Comparison of ENCODE assay signal across 9 cellular contexts in genomic region chrX:107154787-107155620, GRCh38. TPM values are rescaled to one million over a fixed set of nuclear protein-coding genes. Genes with fewer than 3 reads are reported as not detected.
DNase-seq lines count a peak whose midpoint lies in the region; ATAC-seq and TF ChIP-seq lines count a peak whose summit lies in the region.
"Had no signal": no experiment of that assay in that cellular context is flagged by ENCODE, and none has a peak within 500 bp of the region (broad histone marks: within the 10 kb centered on the region; RNA-seq: fewer than 3 reads in every experiment).

No MANE protein-coding gene starts in this region.

- H3K27me3 ChIP-seq in neuronal stem cell (ENCODE audit: control insufficient read depth in 3 of 3, insufficient read depth in 3 of 3, low read depth in 1 of 3, low read length in 3 of 3), result no peaks in the 10 kb centered on the region
- no peaks in the 10 kb centered on the region for H3K27me3 ChIP-seq in prostate gland (replicated peaks; ENCODE audit: insufficient read depth)

- H3K4me1 ChIP-seq in neuronal stem cell (ENCODE audit: control insufficient read depth in 2 of 2, insufficient read depth in 1 of 2, low read depth in 1 of 2, low read length in 2 of 2) (peaks cover 0 to 1% of the 10 kb centered on the region in 2 donors), prostate gland (replicated peaks) (no peaks in the 10 kb centered on the region)

- no peak overlapping the region for H2AK5ac ChIP-seq in neuronal stem cell (ENCODE audit: low read depth, low read length)

- no CpG with 5 or more reads among the region's 6 CpGs for WGBS in neuronal stem cell (ENCODE audit: extremely low coverage in 2 of 2, insufficient read length in 2 of 2, insufficient replicate concordance in 1 of 2), 2 donors
- WGBS in prostate gland, result 79% methylated on average over 2 of the region's 6 CpGs

- CTCF ChIA-PET in activated CD8-positive, alpha-beta memory T cell treated with anti-CD3 and anti-CD28 coated beads, Interleukin-2, amount 10 ng/mL, durations not matched to agents 7 days and 5 days (lab: Charles Lee), result interaction anchor here (0.9 kb wide), 1 partner anchor 18 kb away, joined by 3 read pairs; no protein-coding TSS in a partner anchor

- peak overlapping the region; percentile 56 for H3K4me3 Mint-ChIP-seq in activated CD8-positive, alpha-beta memory T cell treated with anti-CD3 and anti-CD28 coated beads, Interleukin-2, amount 10 ng/mL, durations not matched to agents 7 days and 5 days
- H3K4me3 Mint-ChIP-seq in activated CD4-positive, alpha-beta T cell treated with anti-CD3 and anti-CD28 coated beads, Interleukin-2, amount 10 ng/mL, durations not matched to agents 24 days and 14 days, result peak overlapping the region; percentile 81
- peak overlapping the region; percentile 50 for H3K4me3 Mint-ChIP-seq in stimulated activated memory B cell treated with anti-CD40 and anti-IgM and Interleukin-4, amounts not matched to agents 10 μg/mL and 1 μg/mL and 100 μg/mL, for 72 hours

- no peak overlapping the region for H2AFZ ChIP-seq in neuronal stem cell (ENCODE audit: low read length)

- no peak for TF ChIP-seq CTCF in fibroblast of the aortic adventitia (IDR thresholded peaks at IDR 0.05; ENCODE audit: insufficient read depth, low read length)
- no peak for TF ChIP-seq CTCF in prostate gland (IDR thresholded peaks at IDR 0.05)

- H3K9me3 ChIP-seq in neuronal stem cell (replicated peaks in 1 of 2; ENCODE audit: control insufficient read depth in 2 of 2, insufficient read depth in 1 of 2, low read depth in 1 of 2, low read length in 2 of 2), result no peaks in the 10 kb centered on the region
- no peaks in the 10 kb centered on the region for H3K9me3 ChIP-seq in prostate gland

- no peaks in the 10 kb centered on the region for H3K27me3 Mint-ChIP-seq in activated CD8-positive, alpha-beta memory T cell treated with anti-CD3 and anti-CD28 coated beads, Interleukin-2, amount 10 ng/mL, durations not matched to agents 7 days and 5 days
- H3K27me3 Mint-ChIP-seq in activated CD4-positive, alpha-beta T cell treated with anti-CD3 and anti-CD28 coated beads, Interleukin-2, amount 10 ng/mL, durations not matched to agents 24 days and 14 days, result no peaks in the 10 kb centered on the region
- H3K27me3 Mint-ChIP-seq in stimulated activated memory B cell treated with anti-CD40 and anti-IgM and Interleukin-4, amounts not matched to agents 10 μg/mL and 1 μg/mL and 100 μg/mL, for 72 hours, result no peaks in the 10 kb centered on the region

- H3K23ac ChIP-seq in neuronal stem cell (ENCODE audit: low read depth, low read length, poor library complexity), result no peak overlapping the region

- H3K18ac ChIP-seq in neuronal stem cell (ENCODE audit: low read length), result no peak overlapping the region

- no peak overlapping the region for H4K91ac ChIP-seq in neuronal stem cell (ENCODE audit: low read depth, low read length, poor library complexity)

- H2BK120ac ChIP-seq in neuronal stem cell (ENCODE audit: low read depth, low read length), result no peak overlapping the region

- no peak overlapping the region for H2BK12ac ChIP-seq in neuronal stem cell (ENCODE audit: low read length)

- DNase-seq in activated CD8-positive, alpha-beta memory T cell treated with anti-CD3 and anti-CD28 coated beads, Interleukin-2, amount 10 ng/mL, durations not matched to agents 7 days and 5 days, result peak; percentile 38
- DNase-seq in activated CD8-positive, alpha-beta memory T cell treated with anti-CD3 and anti-CD28 coated beads for 24 hours, result no peak
- DNase-seq in activated CD4-positive, alpha-beta T cell treated with anti-CD3 and anti-CD28 coated beads, Interleukin-2, amount 10 ng/mL, durations not matched to agents 24 days and 14 days, result peak; percentile 65
- peak; percentile 2 for DNase-seq in fibroblast of the aortic adventitia (ENCODE audit: low read depth)
- no peak for DNase-seq in neuronal stem cell (ENCODE audit: low spot score)
- DNase-seq in prostate gland (ENCODE audit: low spot score), result no peak
- DNase-seq in NCI-H187 treated with DMSO at 0.1 percent for 48 hours (lab: John Stamatoyannopoulos, UW), result no peak

- H3K79me1 ChIP-seq in neuronal stem cell (ENCODE audit: low read depth, low read length), result no peaks in the 10 kb centered on the region

- no peak overlapping the region for H3K14ac ChIP-seq in neuronal stem cell (ENCODE audit: low read length)

- TF ChIP-seq POLR2A in prostate gland (IDR thresholded peaks at IDR 0.05), result no peak

- H2BK5ac ChIP-seq in neuronal stem cell (ENCODE audit: low read length), result no peak overlapping the region

- H3K4me1 Mint-ChIP-seq in activated CD8-positive, alpha-beta memory T cell treated with anti-CD3 and anti-CD28 coated beads, Interleukin-2, amount 10 ng/mL, durations not matched to agents 7 days and 5 days, result peaks cover 3% of the 10 kb centered on the region
- peaks cover 5% of the 10 kb centered on the region for H3K4me1 Mint-ChIP-seq in activated CD4-positive, alpha-beta T cell treated with anti-CD3 and anti-CD28 coated beads, Interleukin-2, amount 10 ng/mL, durations not matched to agents 24 days and 14 days
- no peaks in the 10 kb centered on the region for H3K4me1 Mint-ChIP-seq in stimulated activated memory B cell treated with anti-CD40 and anti-IgM and Interleukin-4, amounts not matched to agents 10 μg/mL and 1 μg/mL and 100 μg/mL, for 72 hours

- peaks cover 0 to 5% of the 10 kb centered on the region in 2 donors for H3K36me3 ChIP-seq in neuronal stem cell (replicated peaks in 1 of 2; ENCODE audit: control insufficient read depth in 2 of 2, insufficient read depth in 2 of 2, low read length in 2 of 2)
- H3K36me3 ChIP-seq in prostate gland, result no peaks in the 10 kb centered on the region

- no peak for ATAC-seq in activated CD8-positive, alpha-beta memory T cell treated with anti-CD3 and anti-CD28 coated beads, Interleukin-2, amount 10 ng/mL, durations not matched to agents 7 days and 5 days
- ATAC-seq in stimulated activated memory B cell treated with anti-CD40 and anti-IgM and Interleukin-4, amounts not matched to agents 10 μg/mL and 1 μg/mL and 100 μg/mL, for 72 hours, result no peak

- no peaks in the 10 kb centered on the region for H3K9me3 Mint-ChIP-seq in activated CD8-positive, alpha-beta memory T cell treated with anti-CD3 and anti-CD28 coated beads, Interleukin-2, amount 10 ng/mL, durations not matched to agents 7 days and 5 days (ENCODE audit: low read depth)
- H3K9me3 Mint-ChIP-seq in activated CD4-positive, alpha-beta T cell treated with anti-CD3 and anti-CD28 coated beads, Interleukin-2, amount 10 ng/mL, durations not matched to agents 24 days and 14 days, result no peaks in the 10 kb centered on the region
- no peaks in the 10 kb centered on the region for H3K9me3 Mint-ChIP-seq in stimulated activated memory B cell treated with anti-CD40 and anti-IgM and Interleukin-4, amounts not matched to agents 10 μg/mL and 1 μg/mL and 100 μg/mL, for 72 hours

- no peak overlapping the region for H3K4ac ChIP-seq in neuronal stem cell (ENCODE audit: low read length)

- no peak overlapping the region for H3K4me2 ChIP-seq in neuronal stem cell (ENCODE audit: insufficient read depth, low read length, poor library complexity, severe bottlenecking)

- intact Hi-C loops in activated CD4-positive, alpha-beta T cell treated with anti-CD3 and anti-CD28 coated beads, Interleukin-2, amount 10 ng/mL, durations not matched to agents 24 days and 14 days (cut with micrococcal nuclease), result loop anchor here (5.0 kb wide), 1 partner anchor 38 kb away; the partner anchor contains the start of gene RBM41
- intact Hi-C loops in prostate gland (cut with DNase I), result no loop called here

- H2BK15ac ChIP-seq in neuronal stem cell (ENCODE audit: low read length), result no peak overlapping the region

- H3K4me3 ChIP-seq in fibroblast of the aortic adventitia (ENCODE audit: low read depth, low read length) (no peak overlapping the region), neuronal stem cell (ENCODE audit: low read length in 2 of 2) (no peak overlapping the region), prostate gland (no peak overlapping the region)

- no peak overlapping the region for H3K27ac Mint-ChIP-seq in activated CD8-positive, alpha-beta memory T cell treated with anti-CD3 and anti-CD28 coated beads, Interleukin-2, amount 10 ng/mL, durations not matched to agents 7 days and 5 days
- peak overlapping the region; percentile 87 for H3K27ac Mint-ChIP-seq in activated CD4-positive, alpha-beta T cell treated with anti-CD3 and anti-CD28 coated beads, Interleukin-2, amount 10 ng/mL, durations not matched to agents 24 days and 14 days
- no peak overlapping the region for H3K27ac Mint-ChIP-seq in stimulated activated memory B cell treated with anti-CD40 and anti-IgM and Interleukin-4, amounts not matched to agents 10 μg/mL and 1 μg/mL and 100 μg/mL, for 72 hours

- H4K8ac ChIP-seq in neuronal stem cell (ENCODE audit: low read depth, low read length), result no peak overlapping the region

- H3K27ac ChIP-seq in neuronal stem cell (replicated peaks; ENCODE audit: low read length), result no peak overlapping the region
- H3K27ac ChIP-seq in prostate gland, result no peak overlapping the region
- H3K27ac ChIP-seq: C4-2B had no signal

- no peak overlapping the region for H3K9ac ChIP-seq in neuronal stem cell (ENCODE audit: low read depth, low read length, poor library complexity)

- H3K36me3 Mint-ChIP-seq in activated CD8-positive, alpha-beta memory T cell treated with anti-CD3 and anti-CD28 coated beads, Interleukin-2, amount 10 ng/mL, durations not matched to agents 7 days and 5 days, result no peaks in the 10 kb centered on the region
- H3K36me3 Mint-ChIP-seq in activated CD4-positive, alpha-beta T cell treated with anti-CD3 and anti-CD28 coated beads, Interleukin-2, amount 10 ng/mL, durations not matched to agents 24 days and 14 days (ENCODE audit: low read depth), result no peaks in the 10 kb centered on the region
- H3K36me3 Mint-ChIP-seq in stimulated activated memory B cell treated with anti-CD40 and anti-IgM and Interleukin-4, amounts not matched to agents 10 μg/mL and 1 μg/mL and 100 μg/mL, for 72 hours, result no peaks in the 10 kb centered on the region

RNA-seq across cellular contexts. Expression of gene RBM41, which starts 36.4 kb away (rescaled TPM):
- 10 to 100 TPM; 15.3 to 15.8 TPM for total RNA-seq in activated CD8-positive, alpha-beta memory T cell treated with anti-CD3 and anti-CD28 coated beads, Interleukin-2, amount 10 ng/mL, durations not matched to agents 7 days and 5 days
- 15.7 and 16.2 TPM in 2 replicates for total RNA-seq in activated CD4-positive, alpha-beta T cell treated with anti-CD3 and anti-CD28 coated beads, Interleukin-2, amount 10 ng/mL, durations not matched to agents 24 days and 14 days
- 17.4 and 17.7 TPM in 2 replicates for total RNA-seq in fibroblast of the aortic adventitia (ENCODE audit: low replicate concordance)
- 13.7 TPM for polyA plus RNA-seq in neuronal stem cell (2013, experiment 1 of 2)
- polyA plus RNA-seq in neuronal stem cell (2013, experiment 2 of 2), result 14.0 TPM
- 10 to 100 TPM; 11.4 to 18.8 TPM for total RNA-seq in prostate gland

RNA-seq across cellular contexts. Expression of gene NUP62CL, which starts 51.2 kb away (rescaled TPM):
- total RNA-seq in activated CD8-positive, alpha-beta memory T cell treated with anti-CD3 and anti-CD28 coated beads, Interleukin-2, amount 10 ng/mL, durations not matched to agents 7 days and 5 days, result 1 to 10 TPM; 2.0 to 3.0 TPM
- total RNA-seq in activated CD4-positive, alpha-beta T cell treated with anti-CD3 and anti-CD28 coated beads, Interleukin-2, amount 10 ng/mL, durations not matched to agents 24 days and 14 days, result 1.1 and 1.2 TPM in 2 replicates
- total RNA-seq in fibroblast of the aortic adventitia (ENCODE audit: low replicate concordance) (0.09 TPM in 1 of 2 replicates, not detected in the other), prostate gland (10 to 100 TPM in 1 of 2 donors, 1 to 10 TPM in 1; 1.4 to 10.8 TPM)
- 9.0 TPM for polyA plus RNA-seq in neuronal stem cell (2013, experiment 1 of 2)
- polyA plus RNA-seq in neuronal stem cell (2013, experiment 2 of 2), result 8.7 TPM

RNA-seq across cellular contexts. Expression of gene DNAAF6, which starts 51.4 kb away (rescaled TPM):
- not detected for total RNA-seq in activated CD8-positive, alpha-beta memory T cell treated with anti-CD3 and anti-CD28 coated beads, Interleukin-2, amount 10 ng/mL, durations not matched to agents 7 days and 5 days
- total RNA-seq in activated CD4-positive, alpha-beta T cell treated with anti-CD3 and anti-CD28 coated beads, Interleukin-2, amount 10 ng/mL, durations not matched to agents 24 days and 14 days, result not detected in 2 replicates
- total RNA-seq in fibroblast of the aortic adventitia (ENCODE audit: low replicate concordance), result not detected in 2 replicates
- polyA plus RNA-seq in neuronal stem cell (2013, experiment 1 of 2), result not detected
- not detected for polyA plus RNA-seq in neuronal stem cell (2013, experiment 2 of 2)
- total RNA-seq in prostate gland, result 1 to 10 TPM in 1 of 2 donors, not detected in 1; 1.4 TPM

Comparison
In these comparisons a context has a peak if more than half of its experiments do, and no peak if none do; other contexts are left out.
1. DNase-seq: peak in activated CD8-positive, alpha-beta memory T cell treated with anti-CD3 and anti-CD28 coated beads, Interleukin-2, amount 10 ng/mL, durations not matched to agents 7 days and 5 days (single experiment), activated CD4-positive, alpha-beta T cell treated with anti-CD3 and anti-CD28 coated beads, Interleukin-2, amount 10 ng/mL, durations not matched to agents 24 days and 14 days (single experiment) and fibroblast of the aortic adventitia (single experiment); none in activated CD8-positive, alpha-beta memory T cell treated with anti-CD3 and anti-CD28 coated beads for 24 hours (single experiment), neuronal stem cell (single experiment), prostate gland (single experiment) and NCI-H187 treated with DMSO at 0.1 percent for 48 hours (single experiment).
2. Peak in every context shown above with its lines, with median percentiles within 50 percentile points of each other: H3K4me3 Mint-ChIP-seq.